Comparison of ENCODE assay signal across 9 cellular contexts in the genomic region with DNA sequence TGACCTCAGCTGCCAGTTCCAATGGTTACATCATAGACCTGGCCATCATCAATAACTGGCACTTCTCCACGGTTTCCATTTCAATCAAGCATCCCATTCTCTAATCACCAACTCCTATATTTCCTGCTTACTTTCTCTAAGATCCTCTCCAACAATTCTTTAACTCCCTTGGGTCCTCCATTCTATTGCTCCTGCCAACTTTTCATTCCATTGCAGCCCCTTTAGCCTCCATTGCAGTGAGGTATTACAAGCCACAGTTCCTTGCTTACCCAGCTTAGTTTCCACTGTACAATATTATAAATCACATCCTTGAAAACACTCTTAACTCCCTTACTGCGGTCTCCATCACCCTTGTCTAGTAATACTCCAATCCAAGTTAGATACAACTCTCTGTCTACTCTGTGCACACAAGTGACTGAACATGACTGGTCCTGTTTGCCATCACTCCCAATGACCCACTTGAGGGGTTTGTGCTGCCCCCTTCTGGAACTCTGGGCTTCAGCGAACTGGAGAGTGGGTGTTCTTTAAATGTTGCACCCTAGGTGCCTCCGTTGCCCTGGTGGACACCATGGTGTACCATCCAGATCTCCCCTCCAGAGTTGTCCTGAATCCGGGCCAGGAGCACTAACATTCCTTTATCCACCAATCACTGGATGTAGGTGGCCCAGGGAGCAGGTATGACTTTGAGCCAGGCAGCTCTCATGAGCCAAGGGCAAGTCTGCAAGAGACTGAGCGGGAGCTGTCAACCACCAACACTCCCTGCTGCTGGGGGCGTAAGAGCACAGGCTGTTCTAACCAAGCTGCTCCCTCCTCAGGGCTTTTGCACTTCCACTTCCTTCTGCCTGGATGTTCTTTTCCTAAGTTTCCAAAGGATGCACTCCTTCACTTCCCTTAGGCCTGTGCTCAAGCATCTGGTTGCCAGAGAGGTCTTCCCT. TPM values are rescaled to one million over a fixed set of nuclear protein-coding genes. Genes with fewer than 3 reads are reported as not detected.
DNase-seq lines count a peak whose midpoint lies in the region; ATAC-seq and TF ChIP-seq lines count a peak whose summit lies in the region.
"Had no signal": no experiment of that assay in that cellular context is flagged by ENCODE, and none has a peak within 500 bp of the region (broad histone marks: within the 10 kb centered on the region; RNA-seq: fewer than 3 reads in every experiment).

No MANE protein-coding gene starts in this region.

- peak; percentile 44 to 80 (median 68) for DNase-seq in CD8-positive, alpha-beta T cell
- DNase-seq in HT1080 (ENCODE audit: low read depth): peak; percentile 32
- DNase-seq in activated CD8-positive, alpha-beta memory T cell treated with anti-CD3 and anti-CD28 coated beads for 4 hours (ENCODE audit: low read depth in 2 of 2): peak; percentile 25 to 36
- DNase-seq in immature natural killer cell: peak; percentile 53 to 66 (median 54)
- DNase-seq in aorta: peak in 1 of 2 donors; percentile 46
- no peak for DNase-seq in nephron progenitor cell
- DNase-seq in HT-29 (ENCODE audit: low spot score): no peak

- peaks cover 29% of the 10 kb centered on the region for H3K4me1 Mint-ChIP-seq in CD8-positive, alpha-beta T cell (ENCODE audit: low read depth)
- H3K4me1 Mint-ChIP-seq in immature natural killer cell: peaks cover 29 to 33% of the 10 kb centered on the region in 2 donors
- H3K4me1 Mint-ChIP-seq in nephron progenitor cell: no peaks in the 10 kb centered on the region
- H3K4me1 Mint-ChIP-seq: brain had no signal

- H3K4me3 ChIP-seq in CD8-positive, alpha-beta T cell (ENCODE audit: low read depth, low read length): no peak overlapping the region
- H3K4me3 ChIP-seq in aorta (ENCODE audit: low read length in 2 of 2): no peak overlapping the region

- intact Hi-C loops in CD8-positive, alpha-beta T cell (cut with DNase I, micrococcal nuclease): loop anchor here (1.0 to 5.0 kb wide), 8 partner anchors 16 to 198 kb away; a partner anchor contains a TSS
- intact Hi-C loops in aorta (cut with DNase I): no loop called here

- CTCF ChIA-PET in CD8-positive, alpha-beta T cell (lab: Charles Lee): interaction anchor here (0.6 to 3.3 kb wide), 15 partner anchors 8 to 823 kb away, joined by 3 to 36 read pairs (median 5); a partner anchor contains a TSS

- H3K27me3 ChIP-seq in CD8-positive, alpha-beta T cell (ENCODE audit: insufficient read depth, low read length): no peaks in the 10 kb centered on the region
- H3K27me3 ChIP-seq in aorta (ENCODE audit: control insufficient read depth in 1 of 2, insufficient read depth in 2 of 2, low read length in 1 of 2): no peaks in the 10 kb centered on the region

- H3K4me1 ChIP-seq in CD8-positive, alpha-beta T cell (ENCODE audit: insufficient read depth, low read length): peaks cover 16% of the 10 kb centered on the region
- H3K4me1 ChIP-seq in aorta (ENCODE audit: control insufficient read depth in 1 of 2, insufficient read depth in 2 of 2, low read length in 2 of 2): no peaks in the 10 kb centered on the region

- no peak overlapping the region for H3K27ac ChIP-seq in CD8-positive, alpha-beta T cell (ENCODE audit: low read depth, low read length)
- H3K27ac ChIP-seq in aorta (ENCODE audit: low read depth in 1 of 2, low read length in 2 of 2): no peak overlapping the region

- no peaks in the 10 kb centered on the region for H3K9me3 ChIP-seq in CD8-positive, alpha-beta T cell (ENCODE audit: low read length)
- H3K9me3 ChIP-seq in aorta (ENCODE audit: control insufficient read depth, low read length): no peaks in the 10 kb centered on the region

- H3K27ac Mint-ChIP-seq in CD8-positive, alpha-beta T cell: no peak overlapping the region
- H3K27ac Mint-ChIP-seq in immature natural killer cell (peak overlapping the region in 4 of 6 donors; percentile 2 to 63 (median 25)), nephron progenitor cell (no peak overlapping the region)
- H3K27ac Mint-ChIP-seq: brain had no signal

- TF ChIP-seq CTCF in CD8-positive, alpha-beta T cell (IDR thresholded peaks at IDR 0.05): peak; percentile 57
- no peak for TF ChIP-seq CTCF in nephron progenitor cell (IDR thresholded peaks at IDR 0.05)

- no peak overlapping the region for H3K4me3 Mint-ChIP-seq in CD8-positive, alpha-beta T cell
- H3K4me3 Mint-ChIP-seq in immature natural killer cell (no peak overlapping the region), nephron progenitor cell (no peak overlapping the region)
- H3K4me3 Mint-ChIP-seq: brain had no signal

- no peaks in the 10 kb centered on the region for H3K36me3 Mint-ChIP-seq in CD8-positive, alpha-beta T cell
- H3K36me3 Mint-ChIP-seq in immature natural killer cell: no peaks in the 10 kb centered on the region
- no peaks in the 10 kb centered on the region for H3K36me3 Mint-ChIP-seq in nephron progenitor cell (ENCODE audit: low read depth)
- H3K36me3 Mint-ChIP-seq: brain had no signal

- no peaks in the 10 kb centered on the region for H3K9me3 Mint-ChIP-seq in CD8-positive, alpha-beta T cell
- no peaks in the 10 kb centered on the region for H3K9me3 Mint-ChIP-seq in immature natural killer cell
- no peaks in the 10 kb centered on the region for H3K9me3 Mint-ChIP-seq in nephron progenitor cell

- ATAC-seq in CD8-positive, alpha-beta T cell: peak; percentile 83
- ATAC-seq in aorta (ENCODE audit: low FRiP score) (peak; percentile 7), HG02852 (IDR thresholded peaks at IDR 0.05; ENCODE audit: unreplicated experiment) (no peak)

- H3K36me3 ChIP-seq in CD8-positive, alpha-beta T cell (ENCODE audit: insufficient read depth, low read length): no peaks in the 10 kb centered on the region
- H3K36me3 ChIP-seq in aorta (ENCODE audit: control insufficient read depth in 1 of 2, insufficient read depth in 2 of 2, low read length in 1 of 2): no peaks in the 10 kb centered on the region

- no peaks in the 10 kb centered on the region for H3K27me3 Mint-ChIP-seq in CD8-positive, alpha-beta T cell (ENCODE audit: low read depth)
- H3K27me3 Mint-ChIP-seq in immature natural killer cell (ENCODE audit: low read depth in 3 of 3) (peaks cover 2 to 4% (median 2%) of the 10 kb centered on the region in 3 donors), nephron progenitor cell (ENCODE audit: low read depth, poor library complexity) (peaks cover 28% of the 10 kb centered on the region)

- WGBS in aorta, 2 donors: 67 to 70% methylated on average over 7 of the region's 7 CpGs

- POLR2A ChIA-PET in CD8-positive, alpha-beta T cell (lab: Charles Lee): interaction anchor here (1.2 to 10.2 kb wide), 2 partner anchors 16 to 62 kb away, joined by 4 to 75 read pairs; a partner anchor contains a TSS

RNA-seq across cellular contexts. Expression of a gene that starts 3.7 kb away (rescaled TPM):
- under 1 TPM; 0.19 to 0.25 TPM for total RNA-seq in CD8-positive, alpha-beta T cell
- not detected in 2 replicates for total RNA-seq in HT1080 (2014; rRNA removed; shearing (Covaris generic))
- polyA plus RNA-seq in HT1080 (2015; cell fraction: cytosol; rRNA removed): 0.07 TPM in 1 of 2 replicates, not detected in the other
- 0.09 TPM in 1 of 2 replicates, not detected in the other for polyA plus RNA-seq in HT1080 (2015; cell fraction: nucleus; rRNA removed)
- polyA plus RNA-seq in immature natural killer cell: not detected
- not detected for total RNA-seq in aorta
- under 1 TPM in 1 of 2 donors, not detected in 1; 0.15 TPM for polyA plus RNA-seq in aorta
- not detected in 2 replicates for total RNA-seq in HT-29 (2014; rRNA removed; shearing (Covaris generic))

RNA-seq across cellular contexts. Expression of a gene that starts 16.9 kb away (rescaled TPM):
- total RNA-seq in CD8-positive, alpha-beta T cell: 100 to 1,000 TPM; 108 to 116 TPM
- 24.0 and 32.8 TPM in 2 replicates for total RNA-seq in HT1080 (2014; rRNA removed; shearing (Covaris generic))
- polyA plus RNA-seq in HT1080 (2015; cell fraction: cytosol; rRNA removed): 25.3 and 29.3 TPM in 2 replicates
- 162 and 179 TPM in 2 replicates for polyA plus RNA-seq in HT1080 (2015; cell fraction: nucleus; rRNA removed)
- 10 to 100 TPM; 11.1 to 36.1 (median 16.5) TPM for polyA plus RNA-seq in immature natural killer cell
- 10 to 100 TPM; 41.2 to 45.6 TPM for total RNA-seq in aorta
- polyA plus RNA-seq in aorta: 10 to 100 TPM; 24.9 to 43.8 TPM
- total RNA-seq in HT-29 (2014; rRNA removed; shearing (Covaris generic)): 28.2 and 30.0 TPM in 2 replicates

RNA-seq across cellular contexts. Expression of a gene that starts 37.5 kb away (rescaled TPM):
- total RNA-seq in CD8-positive, alpha-beta T cell: 10 to 100 TPM; 49.0 to 50.4 TPM
- total RNA-seq in HT1080 (2014; rRNA removed; shearing (Covaris generic)): 20.5 and 22.2 TPM in 2 replicates
- 34.0 and 40.0 TPM in 2 replicates for polyA plus RNA-seq in HT1080 (2015; cell fraction: cytosol; rRNA removed)
- 73.3 and 77.3 TPM in 2 replicates for polyA plus RNA-seq in HT1080 (2015; cell fraction: nucleus; rRNA removed)
- polyA plus RNA-seq in immature natural killer cell (10 to 100 TPM; 38.4 to 44.7 (median 42.6) TPM), aorta (10 to 100 TPM; 33.4 to 37.5 TPM)
- total RNA-seq in aorta: 10 to 100 TPM; 56.5 to 67.0 TPM
- total RNA-seq in HT-29 (2014; rRNA removed; shearing (Covaris generic)): 10.1 and 14.0 TPM in 2 replicates

RNA-seq across cellular contexts. Expression of a gene that starts 48.1 kb away (rescaled TPM):
- 1 to 10 TPM; 7.5 to 8.3 TPM for total RNA-seq in CD8-positive, alpha-beta T cell
- not detected in 2 replicates for total RNA-seq in HT1080 (2014; rRNA removed; shearing (Covaris generic))
- polyA plus RNA-seq in HT1080 (2015; cell fraction: cytosol; rRNA removed): 0.07 TPM in 1 of 2 replicates, not detected in the other
- not detected in 2 replicates for polyA plus RNA-seq in HT1080 (2015; cell fraction: nucleus; rRNA removed)
- polyA plus RNA-seq in immature natural killer cell (100 to 1,000 TPM in 2 of 3 donors, 10 to 100 TPM in 1; 80.4 to 142 (median 108) TPM), aorta (1 to 10 TPM; 3.2 to 6.0 TPM)
- 1 to 10 TPM; 3.0 to 3.9 TPM for total RNA-seq in aorta
- 15.1 and 15.2 TPM in 2 replicates for total RNA-seq in HT-29 (2014; rRNA removed; shearing (Covaris generic))

Comparison
In these comparisons a context has a peak if more than half of its experiments do, and no peak if none do; other contexts are left out.
1. DNase-seq: peak in CD8-positive, alpha-beta T cell (7 of 7), HT1080 (single experiment), activated CD8-positive, alpha-beta memory T cell treated with anti-CD3 and anti-CD28 coated beads for 4 hours (2 of 2) and immature natural killer cell (3 of 3); none in nephron progenitor cell (single experiment) and HT-29 (single experiment).
2. H3K27ac Mint-ChIP-seq: peak in immature natural killer cell (4 of 6); none in CD8-positive, alpha-beta T cell (single experiment) and nephron progenitor cell (single experiment).
3. intact Hi-C loops: an anchor here in CD8-positive, alpha-beta T cell (1.0 to 5.0 kb wide); none called in aorta.